In genomic region chrX:45758738-45759397, GRCh38 we compare ENCODE assay signal across 9 cellular contexts.
DNase-seq lines count a peak whose midpoint lies in the region; ATAC-seq and TF ChIP-seq lines count a peak whose summit lies in the region.
"Had no signal": no experiment of that assay in that cellular context is flagged by ENCODE, and none has a peak within 500 bp of the region (broad histone marks: within the 10 kb centered on the region; RNA-seq: fewer than 3 reads in every experiment).

No MANE protein-coding gene starts in this region.

- H3K4me2 ChIP-seq in DND-41 (ENCODE audit: insufficient read depth, low read length), result peak overlapping the region; percentile 34

- H3K27ac ChIP-seq in DND-41 (ENCODE audit: low read length) (peak overlapping the region; percentile 77), skeletal muscle tissue (ENCODE audit: low read depth, low read length) (peak overlapping the region; percentile 24)

- H2AFZ ChIP-seq in DND-41 (ENCODE audit: low read depth, low read length), result no peak overlapping the region

- no peaks in the 10 kb centered on the region for H3K9me3 ChIP-seq in DND-41 (ENCODE audit: insufficient read depth, low read length, severe bottlenecking)
- no peaks in the 10 kb centered on the region for H3K9me3 ChIP-seq in skeletal muscle tissue (ENCODE audit: control insufficient read depth in 3 of 3, low read length in 3 of 3)
- H3K9me3 ChIP-seq: thoracic aorta had no signal

- peaks cover 4% of the 10 kb centered on the region; the same call in 1 of the 2 replicates for H4K20me1 ChIP-seq in DND-41 (ENCODE audit: insufficient read depth, low read length)

- ATAC-seq in DND-41 (ENCODE audit: insufficient read depth, low read depth) (peak; percentile 69), GM21381 (IDR thresholded peaks at IDR 0.05; ENCODE audit: unreplicated experiment) (peak; percentile 64), HG03571 (IDR thresholded peaks at IDR 0.05; ENCODE audit: unreplicated experiment) (peak; percentile 65)
- ATAC-seq in activated naive CD4-positive, alpha-beta T cell treated with anti-CD3 and anti-CD28 coated beads, Interleukin-2, amount 50 U/mL, for 72 hours, result peak; percentile 65 to 76

- TF ChIP-seq CTCF in DND-41 (IDR thresholded peaks at IDR 0.05; ENCODE audit: borderline replicate concordance, extremely low read depth, low read length, poor library complexity, severe bottlenecking), result no peak

- H3K9me3 Mint-ChIP-seq in activated naive CD4-positive, alpha-beta T cell treated with anti-CD3 and anti-CD28 coated beads, Interleukin-2, amount 50 U/mL, for 72 hours, result no peaks in the 10 kb centered on the region

- H3K4me3 ChIP-seq in DND-41 (ENCODE audit: low read depth in 1 of 2, low read length in 2 of 2) (no peak overlapping the region), skeletal muscle tissue (ENCODE audit: low read length in 3 of 3) (no peak overlapping the region)

- peak overlapping the region; percentile 87 to 96 for H3K27ac Mint-ChIP-seq in activated naive CD4-positive, alpha-beta T cell treated with anti-CD3 and anti-CD28 coated beads, Interleukin-2, amount 50 U/mL, for 72 hours

- H3K36me3 ChIP-seq in DND-41 (ENCODE audit: insufficient read depth, low read length) (no peaks in the 10 kb centered on the region), skeletal muscle tissue (ENCODE audit: control insufficient read depth in 3 of 3, insufficient read depth in 3 of 3, low read length in 3 of 3) (no peaks in the 10 kb centered on the region)
- H3K36me3 ChIP-seq: thoracic aorta had no signal

- H3K27me3 ChIP-seq in DND-41 (ENCODE audit: insufficient read depth, low read length, poor library complexity) (no peaks in the 10 kb centered on the region), skeletal muscle tissue (ENCODE audit: control insufficient read depth in 3 of 3, insufficient read depth in 3 of 3, low read length in 3 of 3) (no peaks in the 10 kb centered on the region)

- H3K9ac ChIP-seq in DND-41 (ENCODE audit: low read depth, low read length) (peak overlapping the region; percentile 34), skeletal muscle tissue (ENCODE audit: low read depth in 1 of 3, low read length in 3 of 3) (no peak overlapping the region)

- H3K79me2 ChIP-seq in DND-41 (ENCODE audit: insufficient read depth, low read length), result no peaks in the 10 kb centered on the region; the same call in 1 of the 2 replicates

- peaks cover 61% of the 10 kb centered on the region for H3K4me1 ChIP-seq in DND-41 (ENCODE audit: insufficient read depth, low read length)
- peaks cover 0 to 3% (median 0%) of the 10 kb centered on the region in 3 donors for H3K4me1 ChIP-seq in skeletal muscle tissue (ENCODE audit: control insufficient read depth in 3 of 3, insufficient read depth in 3 of 3, low read length in 3 of 3)

- peak; percentile 50 for DNase-seq in DND-41
- no peak for DNase-seq in activated naive CD4-positive, alpha-beta T cell treated with anti-CD3 and anti-CD28 coated beads, Interleukin-2, amount 50 U/mL, for 72 hours (ENCODE audit: low spot score in 2 of 2)
- DNase-seq in mesenteric fat pad (ENCODE audit: low spot score), result no peak
- no peak for DNase-seq in NCI-H2107 (lab: John Stamatoyannopoulos, UW)
- DNase-seq in stimulated activated CD4-positive, alpha-beta T cell treated with anti-CD3 and anti-CD28 coated beads, Interleukin-12 subunit alpha, Interleukin-12 subunit beta, amount 100 ng/mL, for 4 hours, result no peak

- H3K36me3 Mint-ChIP-seq in activated naive CD4-positive, alpha-beta T cell treated with anti-CD3 and anti-CD28 coated beads, Interleukin-2, amount 50 U/mL, for 72 hours, result peaks cover 19 to 28% of the 10 kb centered on the region in 2 donors
